Comparison of ENCODE assay signal across 8 cellular contexts in the genomic region with DNA sequence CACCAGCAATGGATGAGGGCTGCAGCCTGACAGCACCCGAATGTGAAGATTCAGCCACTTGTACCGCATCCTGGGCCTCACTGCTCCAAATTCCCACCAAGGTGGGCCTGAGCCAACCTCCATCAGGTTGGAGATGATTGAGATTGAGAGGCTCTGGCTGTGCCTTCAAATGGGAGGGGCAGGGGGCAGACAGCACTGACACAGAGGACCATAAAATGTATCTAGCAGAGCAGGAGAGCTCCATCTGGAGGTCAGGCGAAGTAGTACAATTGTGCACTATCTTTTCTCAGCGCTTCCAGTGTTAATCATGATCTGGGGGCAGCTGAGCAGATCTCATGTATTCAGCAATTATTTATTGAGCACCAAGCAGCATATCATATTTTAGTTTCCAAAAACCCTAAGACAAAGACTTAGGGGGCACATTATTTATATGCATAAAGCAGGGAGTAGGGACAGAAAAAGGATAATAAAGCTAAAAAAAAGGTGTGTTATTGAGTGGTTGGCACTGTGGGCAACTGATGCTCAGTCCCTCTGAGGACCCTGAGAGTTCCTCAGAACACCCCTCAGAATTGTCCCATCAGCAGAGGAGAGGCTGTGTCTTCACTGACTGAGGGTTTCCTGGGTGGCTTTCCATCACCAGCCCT. TPM values are rescaled to one million over a fixed set of nuclear protein-coding genes. Genes with fewer than 3 reads are reported as not detected.
DNase-seq lines count a peak whose midpoint lies in the region; ATAC-seq and TF ChIP-seq lines count a peak whose summit lies in the region.

No MANE protein-coding gene starts in this region.

- peaks cover 30 to 33% of the 10 kb centered on the region in 2 donors for H3K4me1 Mint-ChIP-seq in immature natural killer cell

- H3K36me3 Mint-ChIP-seq in immature natural killer cell = peaks cover 0 to 3% (median 0%) of the 10 kb centered on the region in 3 donors

- DNase-seq in GM10266 (ENCODE audit: extremely low spot score) (peak; percentile 53), HUDEP-2 (lab: John Stamatoyannopoulos, UW; ENCODE audit: unreplicated experiment in 76 of 76) (peak in 40 of 76 experiments; percentile 0 to 58 (median 12)), SKM-1 treated with dmso at 0.1 percent for 144 hours (lab: John Stamatoyannopoulos, UW; ENCODE audit: unreplicated experiment) (peak; percentile 49), amniotic epithelial cell (ENCODE audit: low read depth) (peak; percentile 62), immature natural killer cell (peak; percentile 30 to 50 (median 38)), DMS79 treated with DMSO at 0.1 percent for 48 hours (lab: John Stamatoyannopoulos, UW) (no peak)
- peak; percentile 60 for DNase-seq in stimulated activated CD4-positive, alpha-beta T cell treated with anti-CD3 and anti-CD28 coated beads, Interleukin-4, amount 100 ng/mL, for 24 hours

- ATAC-seq in GM21619 (IDR thresholded peaks at IDR 0.05; ENCODE audit: unreplicated experiment) = peak; percentile 64

- H3K9me3 Mint-ChIP-seq in immature natural killer cell = no peaks in the 10 kb centered on the region

- no peak overlapping the region for H3K4me3 Mint-ChIP-seq in immature natural killer cell

- no peak overlapping the region for H3K27ac Mint-ChIP-seq in immature natural killer cell

- H3K27me3 Mint-ChIP-seq in immature natural killer cell (ENCODE audit: low read depth in 3 of 3) = peaks cover 0 to 3% (median 0%) of the 10 kb centered on the region in 3 donors

- peak; percentile 81 for TF ChIP-seq CTCF in GM10266 (IDR thresholded peaks at IDR 0.05; ENCODE audit: control insufficient read depth, insufficient read depth, low read depth, missing control alignments)

RNA-seq across cellular contexts. Expression of gene C1QTNF7, which starts 31.6 kb away (rescaled TPM):
- polyA plus RNA-seq in immature natural killer cell = not detected
